6 cellular contexts compared by ENCODE assay signal in genomic region chr22:44530569-44530968, GRCh38.
"Had no signal": no experiment of that assay in that cellular context is flagged by ENCODE, and none has a peak within 500 bp of the region (broad histone marks: within the 10 kb centered on the region; RNA-seq: fewer than 3 reads in every experiment).

No MANE protein-coding gene starts in this region.

- ATAC-seq: HCT116, K562 had no signal

- H3K4me1 ChIP-seq: HAP-1 had no signal

- H3K4me3 ChIP-seq: HAP-1, K562 had no signal

- H3K36me3 ChIP-seq: HAP-1 had no signal

- FAIRE-seq: HTR-8/SVneo, K562 had no signal

- DNase-seq: GOT3, KG1 had no signal

- H3K9me3 ChIP-seq: HAP-1 had no signal
